ENCODE assay signal across 9 cellular contexts in genomic region chr11:73325036-73325981, GRCh38. TPM values are rescaled to one million over a fixed set of nuclear protein-coding genes. Genes with fewer than 3 reads are reported as not detected.
DNase-seq lines count a peak whose midpoint lies in the region; ATAC-seq and TF ChIP-seq lines count a peak whose summit lies in the region.
"Had no signal": no experiment of that assay in that cellular context is flagged by ENCODE, and none has a peak within 500 bp of the region (broad histone marks: within the 10 kb centered on the region; RNA-seq: fewer than 3 reads in every experiment).

No MANE protein-coding gene starts in this region.

- intact Hi-C loops in sigmoid colon (cut with DNase I): no loop called here
- intact Hi-C loops in sciatic nerve (cut with DNase I): no loop called here

- H3K4me1 ChIP-seq in sigmoid colon: peaks cover 0 to 98% (median 95%) of the 10 kb centered on the region in 4 donors

- DNase-seq in coronary artery (ENCODE audit: low spot score) (peak; percentile 86), sigmoid colon (peak; percentile 83), sciatic nerve (ENCODE audit: low spot score) (no peak), G401 (ENCODE audit: low spot score) (no peak), NCI-H446 treated with DMSO at 0.1 percent for 48 hours (lab: John Stamatoyannopoulos, UW) (no peak)
- DNase-seq in activated CD4-positive, alpha-beta T cell treated with anti-CD3 and anti-CD28 coated beads, Interleukin-2, amount 50 U/mL, for 48 hours: no peak

- H3K4me3 ChIP-seq in coronary artery (peak overlapping the region; percentile 54), sigmoid colon (no peak overlapping the region)

- H3K36me3 ChIP-seq in sigmoid colon: no peaks in the 10 kb centered on the region

- no peaks in the 10 kb centered on the region for H3K9me3 ChIP-seq in sigmoid colon

- TF ChIP-seq CTCF in coronary artery (IDR thresholded peaks at IDR 0.05) (no peak), sigmoid colon (IDR thresholded peaks at IDR 0.05) (no peak)

- in situ Hi-C loops in G401 (cut with HindIII; ENCODE audit: low sequenced_read_pairs): no loop called here

- TF ChIP-seq EP300 in sigmoid colon (IDR thresholded peaks at IDR 0.05): no peak

- H3K27ac ChIP-seq in coronary artery: peak overlapping the region; percentile 98 to 99
- H3K27ac ChIP-seq in sigmoid colon: peak overlapping the region; percentile 94 to 100 (median 98)

- no peaks in the 10 kb centered on the region for H3K27me3 ChIP-seq in sigmoid colon

- no peak for TF ChIP-seq POLR2A in sigmoid colon (IDR thresholded peaks at IDR 0.05)

- WGBS in sigmoid colon, 2 donors: 71 to 86% methylated on average over 13 of the region's 13 CpGs

- peak; percentile 68 for ATAC-seq in GM19043 (IDR thresholded peaks at IDR 0.05; ENCODE audit: low read depth, unreplicated experiment)
- peak; percentile 36 for ATAC-seq in HG03060 (IDR thresholded peaks at IDR 0.05; ENCODE audit: low read depth, unreplicated experiment)
- no peak for ATAC-seq in sciatic nerve

RNA-seq across cellular contexts. Expression of gene ARHGEF17, which starts 17.2 kb away (rescaled TPM):
- total RNA-seq in sigmoid colon (100 to 1,000 TPM in 1 of 4 donors, 10 to 100 TPM in 3; 38.2 to 104 (median 66.9) TPM), sciatic nerve (110 TPM)
- polyA plus RNA-seq in sigmoid colon: 10 to 100 TPM in 1 of 3 donors, 1 to 10 TPM in 2; 1.8 to 15.9 (median 2.4) TPM
- 19.9 and 31.0 TPM in 2 replicates for total RNA-seq in G401 (2014; rRNA removed; shearing (Covaris generic))

RNA-seq across cellular contexts. Expression of gene RELT, which starts 50.9 kb away (rescaled TPM):
- total RNA-seq in sigmoid colon: 1 to 10 TPM in 2 of 4 donors, under 1 TPM in 2; 0.28 to 1.8 (median 0.95) TPM
- 1 to 10 TPM in 2 of 3 donors, under 1 TPM in 1; 0.92 to 9.3 (median 1.2) TPM for polyA plus RNA-seq in sigmoid colon
- 9.4 TPM for total RNA-seq in sciatic nerve
- 6.2 and 6.7 TPM in 2 replicates for total RNA-seq in G401 (2014; rRNA removed; shearing (Covaris generic))

RNA-seq across cellular contexts. Expression of gene P2RY6, which starts 53.2 kb away (rescaled TPM):
- total RNA-seq in sigmoid colon (1 to 10 TPM in 3 of 4 donors, not detected in 1; 1.2 to 2.6 (median 2.5) TPM), sciatic nerve (3.6 TPM)
- polyA plus RNA-seq in sigmoid colon: 1 to 10 TPM; 2.4 to 5.5 (median 2.5) TPM
- total RNA-seq in G401 (2014; rRNA removed; shearing (Covaris generic)): not detected in 2 replicates
- total RNA-seq: NCI-H460 had no signal

Comparison
In these comparisons a context has a peak if more than half of its experiments do, and no peak if none do; other contexts are left out.
1. DNase-seq: peak in coronary artery (single experiment) and sigmoid colon (single experiment); none in sciatic nerve (single experiment), activated CD4-positive, alpha-beta T cell treated with anti-CD3 and anti-CD28 coated beads, Interleukin-2, amount 50 U/mL, for 48 hours (0 of 2), G401 (single experiment) and NCI-H446 treated with DMSO at 0.1 percent for 48 hours (single experiment).